Comparison of ENCODE assay signal across 36 cellular contexts in genomic region chr7:18786196-18786727, GRCh38.
"Had no signal": no experiment of that assay in that cellular context is flagged by ENCODE, and none has a peak within 500 bp of the region (broad histone marks: within the 10 kb centered on the region; RNA-seq: fewer than 3 reads in every experiment).

No MANE protein-coding gene starts in this region.

- H3K36me3 Mint-ChIP-seq: activated naive CD4-positive, alpha-beta T cell treated with anti-CD3 and anti-CD28 coated beads, Interleukin-2, amount 10 ng/mL, durations not matched to agents 7 days and 5 days; activated naive CD4-positive, alpha-beta T cell treated with anti-CD3 and anti-CD28 coated beads, Interleukin-2, amount 50 U/mL, for 24 hours; activated naive CD4-positive, alpha-beta T cell treated with anti-CD3 and anti-CD28 coated beads, Interleukin-2, amount 50 U/mL, for 72 hours; activated naive CD8-positive, alpha-beta T cell; activated naive CD8-positive, alpha-beta T cell treated with anti-CD3 and anti-CD28 coated beads for 36 hours; activated naive CD8-positive, alpha-beta T cell treated with anti-CD3 and anti-CD28 coated beads, Interleukin-2, amount 10 ng/mL, durations not matched to agents 7 days and 5 days; brain had no signal

- H3K9me3 ChIP-seq: adrenal gland, ascending aorta, body of pancreas, breast epithelium had no signal

- H3K27me3 Mint-ChIP-seq: activated naive CD4-positive, alpha-beta T cell treated with anti-CD3 and anti-CD28 coated beads, Interleukin-2, amount 10 ng/mL, durations not matched to agents 7 days and 5 days; activated naive CD4-positive, alpha-beta T cell treated with anti-CD3 and anti-CD28 coated beads, Interleukin-2, amount 50 U/mL, for 24 hours; activated naive CD8-positive, alpha-beta T cell; activated naive CD8-positive, alpha-beta T cell treated with anti-CD3 and anti-CD28 coated beads for 36 hours; activated naive CD8-positive, alpha-beta T cell treated with anti-CD3 and anti-CD28 coated beads, Interleukin-2, amount 10 ng/mL, durations not matched to agents 7 days and 5 days; activated naive CD8-positive, alpha-beta T cell treated with anti-CD3 and anti-CD28 coated beads, Interleukin-2, amount 50 U/mL, for 24 hours; activated T-cell treated with anti-CD3 and anti-CD28 coated beads, Interleukin-2, amount 50 U/mL, for 24 hours; activated T-helper 17 cell treated with anti-CD3 and anti-CD28 coated beads, Interleukin-2, amount 50 U/mL, for 72 hours; brain; central memory CD8-positive, alpha-beta T cell had no signal

- ATAC-seq: activated naive CD4-positive, alpha-beta T cell treated with anti-CD3 and anti-CD28 coated beads, Interleukin-2, amount 50 U/mL, for 72 hours; activated naive CD8-positive, alpha-beta T cell treated with anti-CD3 and anti-CD28 coated beads, Interleukin-2, amount 50 U/mL, for 24 hours; activated T-cell treated with anti-CD3 and anti-CD28 coated beads, Interleukin-2, amount 50 U/mL, for 4 hours; activated T-cell treated with anti-CD3 and anti-CD28 coated beads, Interleukin-2, amount 50 U/mL, for 72 hours; activated T-helper 17 cell treated with anti-CD3 and anti-CD28 coated beads, Interleukin-2, amount 50 U/mL, for 72 hours; body of pancreas had no signal

- H3K4me1 Mint-ChIP-seq: activated naive CD4-positive, alpha-beta T cell treated with anti-CD3 and anti-CD28 coated beads, Interleukin-2, amount 10 ng/mL, durations not matched to agents 7 days and 5 days; activated naive CD4-positive, alpha-beta T cell treated with anti-CD3 and anti-CD28 coated beads, Interleukin-2, amount 50 U/mL, for 24 hours; activated naive CD8-positive, alpha-beta T cell treated with anti-CD3 and anti-CD28 coated beads for 36 hours; activated naive CD8-positive, alpha-beta T cell treated with anti-CD3 and anti-CD28 coated beads, Interleukin-2, amount 10 ng/mL, durations not matched to agents 7 days and 5 days; activated naive CD8-positive, alpha-beta T cell treated with anti-CD3 and anti-CD28 coated beads, Interleukin-2, amount 50 U/mL, for 24 hours; activated T-helper 17 cell treated with anti-CD3 and anti-CD28 coated beads, Interleukin-2, amount 50 U/mL, for 72 hours; central memory CD8-positive, alpha-beta T cell had no signal

- H3K27ac ChIP-seq: adrenal gland, ascending aorta, body of pancreas, brain microvascular endothelial cell, breast epithelium, cardiac muscle cell had no signal

- H3K27me3 ChIP-seq: adrenal gland, ascending aorta, body of pancreas, brain microvascular endothelial cell, breast epithelium, cardiac muscle cell had no signal

- H3K27ac Mint-ChIP-seq: activated naive CD4-positive, alpha-beta T cell treated with anti-CD3 and anti-CD28 coated beads for 36 hours; activated naive CD4-positive, alpha-beta T cell treated with anti-CD3 and anti-CD28 coated beads, Interleukin-2, amount 10 ng/mL, durations not matched to agents 7 days and 5 days; activated naive CD4-positive, alpha-beta T cell treated with anti-CD3 and anti-CD28 coated beads, Interleukin-2, amount 50 U/mL, for 24 hours; activated naive CD4-positive, alpha-beta T cell treated with anti-CD3 and anti-CD28 coated beads, Interleukin-2, amount 50 U/mL, for 72 hours; activated naive CD8-positive, alpha-beta T cell; activated naive CD8-positive, alpha-beta T cell treated with anti-CD3 and anti-CD28 coated beads for 36 hours; activated naive CD8-positive, alpha-beta T cell treated with anti-CD3 and anti-CD28 coated beads, Interleukin-2, amount 10 ng/mL, durations not matched to agents 7 days and 5 days; activated naive CD8-positive, alpha-beta T cell treated with anti-CD3 and anti-CD28 coated beads, Interleukin-2, amount 50 U/mL, for 24 hours; activated T-cell treated with anti-CD3 and anti-CD28 coated beads, Interleukin-2, amount 50 U/mL, for 24 hours; activated T-cell treated with anti-CD3 and anti-CD28 coated beads, Interleukin-2, amount 50 U/mL, for 72 hours; activated T-helper 1 cell treated with anti-CD3 and anti-CD28 coated beads, Interleukin-12 subunit alpha, Interleukin-12 subunit beta, Interleukin-2, Interleukin-4 antibody, amounts not matched to agents 30 ng/mL and 10 ng/mL and 1 ng/mL, durations not matched to agents 14 hours and 24 hours and 36 hours; activated T-helper 17 cell treated with anti-CD3 and anti-CD28 coated beads, Interleukin-2, amount 50 U/mL, for 72 hours; activated T-helper 2 cell treated with anti-CD3 and anti-CD28 coated beads, Interferon-gamma antibody, Interleukin-2, Interleukin-4, amounts not matched to agents 10 μg/mL and 5 μg/mL and 100 μg/mL, durations not matched to agents 14 hours and 24 hours and 36 hours had no signal

- H3K9me3 Mint-ChIP-seq: activated naive CD4-positive, alpha-beta T cell treated with anti-CD3 and anti-CD28 coated beads, Interleukin-2, amount 50 U/mL, for 24 hours; activated naive CD8-positive, alpha-beta T cell treated with anti-CD3 and anti-CD28 coated beads for 36 hours; activated naive CD8-positive, alpha-beta T cell treated with anti-CD3 and anti-CD28 coated beads, Interleukin-2, amount 10 ng/mL, durations not matched to agents 7 days and 5 days; brain had no signal

- H3K36me3 ChIP-seq: adrenal gland, ascending aorta, brain microvascular endothelial cell, breast epithelium, cardiac muscle cell had no signal

- H3K4me1 ChIP-seq: adrenal gland, ascending aorta, body of pancreas, breast epithelium had no signal

- DNase-seq: activated effector memory CD4-positive, alpha-beta T cell treated with anti-CD3 and anti-CD28 coated beads, Interleukin-2, amount 50 U/mL, for 16 hours; activated effector memory CD4-positive, alpha-beta T cell treated with Interleukin-2 at 50 U/mL for 16 hours; activated gamma-delta T cell; activated gamma-delta T cell treated with Interleukin-2 at 50 U/mL for 16 hours; activated naive CD4-positive, alpha-beta T cell; activated naive CD4-positive, alpha-beta T cell treated with anti-CD3 and anti-CD28 coated beads for 36 hours; activated naive CD4-positive, alpha-beta T cell treated with anti-CD3 and anti-CD28 coated beads, Interleukin-2, amount 10 ng/mL, durations not matched to agents 7 days and 5 days; activated naive CD4-positive, alpha-beta T cell treated with anti-CD3 and anti-CD28 coated beads, Interleukin-2, amount 50 U/mL, for 16 hours; activated naive CD4-positive, alpha-beta T cell treated with Interleukin-2 at 50 U/mL for 16 hours; activated naive CD8-positive, alpha-beta T cell treated with anti-CD3 and anti-CD28 coated beads for 36 hours; activated naive CD8-positive, alpha-beta T cell treated with anti-CD3 and anti-CD28 coated beads, Interleukin-2, amount 10 ng/mL, durations not matched to agents 7 days and 5 days; activated naive CD8-positive, alpha-beta T cell treated with anti-CD3 and anti-CD28 coated beads, Interleukin-2, amount 50 U/mL, for 24 hours; activated T-cell treated with anti-CD3 and anti-CD28 coated beads, Interleukin-2, amount 50 U/mL, for 24 hours; activated T-cell treated with anti-CD3 and anti-CD28 coated beads, Interleukin-2, amount 50 U/mL, for 4 hours; activated T-cell treated with anti-CD3 and anti-CD28 coated beads, Interleukin-2, amount 50 U/mL, for 48 hours; activated T-cell treated with anti-CD3 and anti-CD28 coated beads, Interleukin-2, amount 50 U/mL, for 72 hours; adrenal gland; amniotic stem cell; amygdala; anterior cingulate cortex; aorta; body of pancreas; brain microvascular endothelial cell; central memory CD4-positive, alpha-beta T cell; cerebellar nuclear complex had no signal

- H3K4me3 Mint-ChIP-seq: activated naive CD4-positive, alpha-beta T cell treated with anti-CD3 and anti-CD28 coated beads for 36 hours; activated naive CD4-positive, alpha-beta T cell treated with anti-CD3 and anti-CD28 coated beads, Interleukin-2, amount 10 ng/mL, durations not matched to agents 7 days and 5 days; activated naive CD4-positive, alpha-beta T cell treated with anti-CD3 and anti-CD28 coated beads, Interleukin-2, amount 50 U/mL, for 24 hours; activated naive CD8-positive, alpha-beta T cell; activated naive CD8-positive, alpha-beta T cell treated with anti-CD3 and anti-CD28 coated beads for 36 hours; activated naive CD8-positive, alpha-beta T cell treated with anti-CD3 and anti-CD28 coated beads, Interleukin-2, amount 10 ng/mL, durations not matched to agents 7 days and 5 days; activated naive CD8-positive, alpha-beta T cell treated with anti-CD3 and anti-CD28 coated beads, Interleukin-2, amount 50 U/mL, for 24 hours; activated T-cell treated with anti-CD3 and anti-CD28 coated beads, Interleukin-2, amount 50 U/mL, for 24 hours; activated T-cell treated with anti-CD3 and anti-CD28 coated beads, Interleukin-2, amount 50 U/mL, for 4 hours; activated T-cell treated with anti-CD3 and anti-CD28 coated beads, Interleukin-2, amount 50 U/mL, for 72 hours; activated T-helper 1 cell treated with anti-CD3 and anti-CD28 coated beads, Interleukin-12 subunit alpha, Interleukin-12 subunit beta, Interleukin-2, Interleukin-4 antibody, amounts not matched to agents 30 ng/mL and 10 ng/mL and 1 ng/mL, durations not matched to agents 14 hours and 24 hours and 36 hours; activated T-helper 17 cell treated with anti-CD3 and anti-CD28 coated beads, Interleukin-2, amount 50 U/mL, for 72 hours; brain; central memory CD8-positive, alpha-beta T cell had no signal

- H3K4me3 ChIP-seq: adrenal gland, ascending aorta, body of pancreas, breast epithelium, cardiac muscle cell had no signal
